Comparison of ENCODE assay signal across 1 cellular context in genomic region chr1:231930257-231930947, GRCh38.
TF ChIP-seq lines count a peak whose summit lies in the region.

No MANE protein-coding gene starts in this region.

TF ChIP-seq in IMR-90, 13 proteins besides CTCF, POLR2A, EP300 and RAD21:
- TF ChIP-seq CHD1 (IDR thresholded peaks at IDR 0.05; ENCODE audit: low read depth, low read length) (no peak), FOS (IDR thresholded peaks at IDR 0.05; ENCODE audit: low read depth, low read length) (no peak), ELK1 (IDR thresholded peaks at IDR 0.05; ENCODE audit: borderline replicate concordance, low read depth, low read length) (no peak), SMC3 (IDR thresholded peaks at IDR 0.05; ENCODE audit: low read depth, low read length) (no peak), NFE2L2 (IDR thresholded peaks at IDR 0.05; ENCODE audit: low read depth, low read length) (no peak), RFX5 (IDR thresholded peaks at IDR 0.05; ENCODE audit: low read depth, low read length) (no peak), RCOR1 (IDR thresholded peaks at IDR 0.05; ENCODE audit: insufficient replicate concordance, low read length) (no peak), BHLHE40 (IDR thresholded peaks at IDR 0.05; ENCODE audit: low read depth, low read length) (no peak), CEBPB (IDR thresholded peaks at IDR 0.05; ENCODE audit: low read depth, low read length) (no peak), USF2 (IDR thresholded peaks at IDR 0.05; ENCODE audit: low read depth, low read length) (no peak)
